ENCODE assay signal across 22 cellular contexts in the genomic region with DNA sequence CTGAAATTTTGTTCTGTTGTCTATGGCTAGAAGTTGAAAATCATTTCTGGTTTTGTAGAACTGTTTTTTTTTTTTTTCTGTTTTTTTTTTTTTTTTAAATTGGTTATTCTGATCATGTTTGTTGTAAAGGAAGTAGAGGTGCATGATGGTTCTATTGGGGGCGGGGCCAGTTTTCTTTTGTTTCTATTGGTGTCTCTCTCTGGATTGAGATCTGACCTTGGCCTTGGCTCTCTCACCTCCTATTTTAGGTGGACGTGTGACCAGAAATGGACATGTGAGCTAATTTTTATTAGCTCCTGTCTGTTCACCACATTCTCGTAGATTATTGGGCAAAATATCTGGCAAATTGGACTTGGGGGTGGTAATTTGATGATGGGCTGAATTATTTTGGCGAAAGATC. TPM values are rescaled to one million over a fixed set of nuclear protein-coding genes. Genes with fewer than 3 reads are reported as not detected.
DNase-seq lines count a peak whose midpoint lies in the region; ATAC-seq and TF ChIP-seq lines count a peak whose summit lies in the region.
"Had no signal": no experiment of that assay in that cellular context is flagged by ENCODE, and none has a peak within 500 bp of the region (broad histone marks: within the 10 kb centered on the region; RNA-seq: fewer than 3 reads in every experiment).

No MANE protein-coding gene starts in this region.

- peak overlapping the region in 10 of 11 experiments; percentile 4 to 94 (median 79); a peak in 16 of 22 replicates for H3K4me2 ChIP-seq in BLaER1 treated with 17β-estradiol and CSF1 and Interleukin-3, amounts not matched to agents 10 nM and 100 nM
- H3K4me2 ChIP-seq in Loucy (ENCODE audit: low read depth, low read length, poor library complexity, severe bottlenecking), result peak overlapping the region; percentile 94

- no peak overlapping the region for H3K27ac ChIP-seq in BLaER1 treated with 17β-estradiol and CSF1 and Interleukin-3, amounts not matched to agents 10 nM and 100 nM
- H3K27ac ChIP-seq in brain microvascular endothelial cell, result peak overlapping the region; percentile 25
- H3K27ac ChIP-seq: right lobe of liver, SJCRH30 had no signal

- ATAC-seq in GM18519 (IDR thresholded peaks at IDR 0.05; ENCODE audit: low FRiP score, unreplicated experiment), result no peak
- ATAC-seq in HG02938 (IDR thresholded peaks at IDR 0.05; ENCODE audit: unreplicated experiment), result no peak
- ATAC-seq: activated T-helper 17 cell treated with anti-CD3 and anti-CD28 coated beads, Interleukin-2, amount 50 U/mL, for 72 hours; effector memory CD8-positive, alpha-beta T cell; right lobe of liver; stimulated activated naive CD8-positive, alpha-beta T cell treated with anti-CD3 and anti-CD28 coated beads, Interleukin-15, amount 100 ng/mL, for 72 hours had no signal

- peaks cover 28 to 81% (median 62%) of the 10 kb centered on the region in 10 experiments for H3K4me1 ChIP-seq in BLaER1 treated with 17β-estradiol and CSF1 and Interleukin-3, amounts not matched to agents 10 nM and 100 nM
- peaks cover 60% of the 10 kb centered on the region for H3K4me1 ChIP-seq in Loucy (ENCODE audit: insufficient read depth, low read length, poor library complexity, severe bottlenecking)

- H3K9ac ChIP-seq in BLaER1 treated with 17β-estradiol and CSF1 and Interleukin-3, amounts not matched to agents 10 nM and 100 nM, result no peak overlapping the region
- H3K9ac ChIP-seq in Loucy (ENCODE audit: low read depth, low read length, poor library complexity, severe bottlenecking), result peak overlapping the region; percentile 86

- H3K27me3 Mint-ChIP-seq in neural crest cell (ENCODE audit: low read depth), result peaks cover 3% of the 10 kb centered on the region

- H3K36me3 ChIP-seq in BLaER1 treated with 17β-estradiol and CSF1 and Interleukin-3, amounts not matched to agents 10 nM and 100 nM, result peaks cover 0 to 25% (median 6%) of the 10 kb centered on the region in 11 experiments; a peak in 8 of 22 replicates
- H3K36me3 ChIP-seq in Loucy (ENCODE audit: insufficient read depth, low read length) (no peaks in the 10 kb centered on the region), brain microvascular endothelial cell (replicated peaks) (no peaks in the 10 kb centered on the region)
- H3K36me3 ChIP-seq: right lobe of liver had no signal

- H4K20me1 ChIP-seq in BLaER1 treated with 17β-estradiol and CSF1 and Interleukin-3, amounts not matched to agents 10 nM and 100 nM, result peaks cover 0 to 37% (median 3%) of the 10 kb centered on the region in 11 experiments; a peak in 4 of 22 replicates
- no peaks in the 10 kb centered on the region for H4K20me1 ChIP-seq in Loucy (ENCODE audit: insufficient read depth, low read length, poor library complexity, severe bottlenecking)

- H3K79me2 ChIP-seq in Loucy (ENCODE audit: insufficient read depth, low read length), result peaks cover 72% of the 10 kb centered on the region

- no peaks in the 10 kb centered on the region for H3K9me3 Mint-ChIP-seq in neural crest cell
- H3K9me3 Mint-ChIP-seq: activated B cell treated with CpG ODN at 0.5 μM for 24 hours; activated T-helper 17 cell treated with anti-CD3 and anti-CD28 coated beads, Interleukin-2, amount 50 U/mL, for 72 hours; effector memory CD8-positive, alpha-beta T cell; stimulated activated naive CD8-positive, alpha-beta T cell treated with anti-CD3 and anti-CD28 coated beads, Interleukin-15, amount 100 ng/mL, for 72 hours; T-helper 1 cell treated with Interleukin-12 subunit alpha and Interleukin-12 subunit beta and Interleukin-4 antibody, amounts not matched to agents 30 μg/mL and 1 μg/mL, for 36 hours had no signal

- no peaks in the 10 kb centered on the region for H3K36me3 Mint-ChIP-seq in neural crest cell (ENCODE audit: low read depth)

- H3K9me2 ChIP-seq in Loucy (replicated peaks; ENCODE audit: low read depth, low read length), result no peaks in the 10 kb centered on the region

- no peaks in the 10 kb centered on the region for H3K27me3 ChIP-seq in BLaER1 treated with 17β-estradiol and CSF1 and Interleukin-3, amounts not matched to agents 10 nM and 100 nM
- no peaks in the 10 kb centered on the region for H3K27me3 ChIP-seq in Loucy (ENCODE audit: insufficient read depth, low read length, poor library complexity, severe bottlenecking)
- no peaks in the 10 kb centered on the region for H3K27me3 ChIP-seq in brain microvascular endothelial cell (replicated peaks)
- H3K27me3 ChIP-seq: right lobe of liver had no signal

- H3K4me3 Mint-ChIP-seq in neural crest cell, result peak overlapping the region; percentile 50
- H3K4me3 Mint-ChIP-seq: activated B cell treated with CpG ODN at 0.5 μM for 24 hours; activated T-helper 17 cell treated with anti-CD3 and anti-CD28 coated beads, Interleukin-2, amount 50 U/mL, for 72 hours; effector memory CD8-positive, alpha-beta T cell; stimulated activated naive CD8-positive, alpha-beta T cell treated with anti-CD3 and anti-CD28 coated beads, Interleukin-15, amount 100 ng/mL, for 72 hours; T-helper 1 cell treated with Interleukin-12 subunit alpha and Interleukin-12 subunit beta and Interleukin-4 antibody, amounts not matched to agents 30 μg/mL and 1 μg/mL, for 36 hours had no signal

- peaks cover 61% of the 10 kb centered on the region for H3K4me1 Mint-ChIP-seq in neural crest cell

- no peak overlapping the region for H3K27ac Mint-ChIP-seq in neural crest cell (ENCODE audit: unreplicated experiment)
- H3K27ac Mint-ChIP-seq: activated B cell treated with CpG ODN at 0.5 μM for 24 hours; activated T-helper 17 cell treated with anti-CD3 and anti-CD28 coated beads, Interleukin-2, amount 50 U/mL, for 72 hours; effector memory CD8-positive, alpha-beta T cell; stimulated activated naive CD8-positive, alpha-beta T cell treated with anti-CD3 and anti-CD28 coated beads, Interleukin-15, amount 100 ng/mL, for 72 hours; T-helper 1 cell treated with Interleukin-12 subunit alpha and Interleukin-12 subunit beta and Interleukin-4 antibody, amounts not matched to agents 30 μg/mL and 1 μg/mL, for 36 hours had no signal

- no peaks in the 10 kb centered on the region for H3K9me3 ChIP-seq in BLaER1 treated with 17β-estradiol and CSF1 and Interleukin-3, amounts not matched to agents 10 nM and 100 nM (replicated peaks in 1 of 11)
- no peaks in the 10 kb centered on the region for H3K9me3 ChIP-seq in Loucy (ENCODE audit: insufficient read depth, low read depth, low read length)
- H3K9me3 ChIP-seq: right lobe of liver, SJCRH30 had no signal

- no peak for DNase-seq in brain microvascular endothelial cell
- no peak for DNase-seq in neural crest cell (ENCODE audit: low read depth, low spot score)
- DNase-seq in germinal center (ENCODE audit: low spot score), result no peak
- DNase-seq: activated B cell treated with CpG ODN at 0.5 μM for 24 hours; amniotic stem cell; cerebellar nuclear complex; effector memory CD8-positive, alpha-beta T cell; H7; midbrain; NCI-H1105; NCI-H524; nucleus accumbens; right lobe of liver; SJCRH30; stimulated activated CD4-positive, alpha-beta T cell treated with anti-CD3 and anti-CD28 coated beads, Interleukin-1b, Interleukin-23, amount 100 ng/mL, for 48 hours; stimulated activated naive CD8-positive, alpha-beta T cell treated with anti-CD3 and anti-CD28 coated beads, Interleukin-15, amount 100 ng/mL, for 72 hours had no signal

- H2AFZ ChIP-seq in Loucy (ENCODE audit: low read length), result peak overlapping the region; percentile 62; the same call in 1 of the 2 replicates

- in situ Hi-C loops in brain microvascular endothelial cell (cut with HindIII; ENCODE audit: low pct_ligation_motif_present, low sequenced_read_pairs), result no loop called here

- no peak for TF ChIP-seq CTCF in Loucy (conservative IDR thresholded peaks at IDR 0.05; ENCODE audit: low read length)
- TF ChIP-seq CTCF in brain microvascular endothelial cell (IDR thresholded peaks at IDR 0.05; ENCODE audit: low read depth, low read length, missing control alignments), result no peak
- no peak for TF ChIP-seq CTCF in neural crest cell (conservative IDR thresholded peaks at IDR 0.05)

- H3K4me3 ChIP-seq in BLaER1 treated with 17β-estradiol and CSF1 and Interleukin-3, amounts not matched to agents 10 nM and 100 nM, result no peak overlapping the region
- H3K4me3 ChIP-seq in Loucy (ENCODE audit: low read length, poor library complexity, severe bottlenecking) (peak overlapping the region; percentile 79), brain microvascular endothelial cell (ENCODE audit: low read depth, low read length) (no peak overlapping the region)
- H3K4me3 ChIP-seq: right lobe of liver, SJCRH30 had no signal

- no peaks in the 10 kb centered on the region; the same call in 1 of the 2 replicates for H3F3A ChIP-seq in Loucy (ENCODE audit: low read depth)

RNA-seq across cellular contexts. Expression of a gene that starts 3.2 kb away (rescaled TPM):
- 60.8 and 64.2 TPM in 2 replicates for total RNA-seq in neural crest cell
